Comparison of ENCODE assay signal across 21 cellular contexts in the genomic region with DNA sequence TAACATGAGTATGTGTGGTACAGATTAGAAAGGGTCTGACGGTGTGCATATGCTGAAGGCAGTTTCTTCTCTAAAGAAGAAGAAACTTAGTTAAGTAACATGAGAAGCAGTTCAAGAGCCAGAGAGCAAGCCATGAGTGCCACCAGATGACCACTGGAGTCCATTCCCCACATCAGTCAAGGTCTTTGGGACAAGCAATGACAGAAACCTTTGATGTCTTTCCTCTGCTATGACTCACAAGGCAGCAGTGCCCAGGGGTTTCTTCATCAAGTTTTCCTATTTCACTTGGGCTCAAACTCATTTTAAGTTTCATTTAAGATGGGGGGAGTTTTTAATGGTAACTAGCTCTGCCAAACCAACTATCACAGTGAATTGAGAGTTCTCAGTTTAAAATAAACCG.
A peak's percentile ranks its signal among the peaks of the same experiment; 100 is the strongest.
DNase-seq lines count a peak whose midpoint lies in the region; ATAC-seq, FAIRE-seq and TF ChIP-seq lines count a peak whose summit lies in the region.
"Had no signal": no experiment of that assay in that cellular context is flagged by ENCODE, and none has a peak within 500 bp of the region (broad histone marks: within the 10 kb centered on the region; RNA-seq: fewer than 3 reads in every experiment).

No MANE protein-coding gene starts in this region.

- H3K27ac Mint-ChIP-seq in astrocyte (ENCODE audit: unreplicated experiment): peak overlapping the region; percentile 51
- H3K27ac Mint-ChIP-seq: CD14-positive monocyte; CD8-positive, alpha-beta T cell; IgD-negative memory B cell had no signal

- H3K36me3 Mint-ChIP-seq in astrocyte (ENCODE audit: low read depth, unreplicated experiment): no peaks in the 10 kb centered on the region
- H3K36me3 Mint-ChIP-seq: CD14-positive monocyte; CD8-positive, alpha-beta T cell; IgD-negative memory B cell had no signal

- H2AFZ ChIP-seq in astrocyte (ENCODE audit: low read depth, low read length) (no peak overlapping the region), smooth muscle cell (ENCODE audit: low read depth) (peak overlapping the region; percentile 9)

- H3K27ac ChIP-seq in astrocyte (ENCODE audit: low read depth, low read length) (no peak overlapping the region), smooth muscle cell (ENCODE audit: low read depth) (no peak overlapping the region)

- DNase-seq in AG20443 (ENCODE audit: low spot score) (peak; percentile 16), M059J (ENCODE audit: low read depth) (peak; percentile 5), astrocyte (ENCODE audit: low read depth) (no peak), smooth muscle cell (lab: John Stamatoyannopoulos, UW; ENCODE audit: unreplicated experiment) (no peak), hippocampal formation (lab: John Stamatoyannopoulos, UW) (no peak)
- DNase-seq: ACHN; CD8-positive, alpha-beta T cell; COR-L47; DMS153; DMS79 treated with DMSO at 0.1 percent for 48 hours; EL; HCEC 1CT; KG1 had no signal

- H3F3A ChIP-seq in smooth muscle cell (ENCODE audit: low read depth): no peaks in the 10 kb centered on the region

- no peak overlapping the region for H3K4me3 ChIP-seq in astrocyte (ENCODE audit: insufficient read depth, low read depth, low read length)
- no peak overlapping the region for H3K4me3 ChIP-seq in smooth muscle cell

- H3K79me2 ChIP-seq in astrocyte (ENCODE audit: insufficient read depth, low read length) (no peaks in the 10 kb centered on the region), smooth muscle cell (ENCODE audit: low read depth) (no peaks in the 10 kb centered on the region)

- no peak overlapping the region for H3K4me2 ChIP-seq in astrocyte (ENCODE audit: low read length)
- no peak overlapping the region for H3K4me2 ChIP-seq in smooth muscle cell

- H3K4me3 Mint-ChIP-seq in astrocyte (ENCODE audit: unreplicated experiment): no peak overlapping the region
- H3K4me3 Mint-ChIP-seq: CD14-positive monocyte; CD8-positive, alpha-beta T cell; IgD-negative memory B cell had no signal

- H3K9me3 ChIP-seq in astrocyte (ENCODE audit: insufficient read depth, low read depth, low read length): no peaks in the 10 kb centered on the region
- no peaks in the 10 kb centered on the region for H3K9me3 ChIP-seq in smooth muscle cell (replicated peaks; ENCODE audit: low read depth)

- peaks cover 4% of the 10 kb centered on the region for H3K9me3 Mint-ChIP-seq in astrocyte (ENCODE audit: unreplicated experiment)

- H3K27me3 ChIP-seq in astrocyte (ENCODE audit: insufficient read depth, low read length) (no peaks in the 10 kb centered on the region), smooth muscle cell (ENCODE audit: low read depth) (no peaks in the 10 kb centered on the region)

- no peak for FAIRE-seq in astrocyte (lab: Jason Lieb, UNC)
- FAIRE-seq: D721Med, G401.6, GM12892, GM19239 had no signal

- H3K9ac ChIP-seq in astrocyte (ENCODE audit: low read length) (no peak overlapping the region), smooth muscle cell (ENCODE audit: low read depth) (no peak overlapping the region)

- H3K4me1 ChIP-seq in astrocyte (ENCODE audit: insufficient read depth, low read length) (no peaks in the 10 kb centered on the region), smooth muscle cell (ENCODE audit: low read depth) (no peaks in the 10 kb centered on the region)

- H3K27me3 Mint-ChIP-seq in astrocyte (ENCODE audit: low read depth, unreplicated experiment): no peaks in the 10 kb centered on the region
- H3K27me3 Mint-ChIP-seq: IgD-negative memory B cell had no signal

- no peaks in the 10 kb centered on the region for H3K36me3 ChIP-seq in astrocyte (ENCODE audit: insufficient read depth, low read length)
- H3K36me3 ChIP-seq in smooth muscle cell (ENCODE audit: low read depth): no peaks in the 10 kb centered on the region

- H4K20me1 ChIP-seq in astrocyte (ENCODE audit: insufficient read depth, low read length) (no peaks in the 10 kb centered on the region), smooth muscle cell (ENCODE audit: low read depth) (no peaks in the 10 kb centered on the region)

- no peak for ATAC-seq in HG03460 (IDR thresholded peaks at IDR 0.05; ENCODE audit: unreplicated experiment)
- ATAC-seq in GM19463 (IDR thresholded peaks at IDR 0.05; ENCODE audit: unreplicated experiment): no peak
- ATAC-seq: CD8-positive, alpha-beta T cell had no signal

- no peak for TF ChIP-seq CTCF in astrocyte (IDR thresholded peaks at IDR 0.05; ENCODE audit: insufficient read depth, low read depth, low read length)
- TF ChIP-seq CTCF in smooth muscle cell (IDR thresholded peaks at IDR 0.05; ENCODE audit: borderline replicate concordance, insufficient read depth, poor library complexity, severe bottlenecking): no peak

- 67% methylated on average over 2 of the region's 2 CpGs for WGBS in smooth muscle cell (ENCODE audit: low lambda C conversion rate)

- peaks cover 2% of the 10 kb centered on the region for H3K4me1 Mint-ChIP-seq in astrocyte (ENCODE audit: low read depth, unreplicated experiment)
- H3K4me1 Mint-ChIP-seq: CD14-positive monocyte, IgD-negative memory B cell had no signal

Comparison
In these comparisons a context has a peak if more than half of its experiments do, and no peak if none do; other contexts are left out.
1. DNase-seq: peak in AG20443 (single experiment) and M059J (single experiment); none in astrocyte (single experiment), smooth muscle cell (single experiment) and hippocampal formation (0 of 2).